Comparison of ENCODE assay signal across 14 cellular contexts in genomic region chr9:92290785-92291429, GRCh38. TPM values are rescaled to one million over a fixed set of nuclear protein-coding genes. Genes with fewer than 3 reads are reported as not detected.
DNase-seq lines count a peak whose midpoint lies in the region; ATAC-seq and TF ChIP-seq lines count a peak whose summit lies in the region.
"Had no signal": no experiment of that assay in that cellular context is flagged by ENCODE, and none has a peak within 500 bp of the region (broad histone marks: within the 10 kb centered on the region; RNA-seq: fewer than 3 reads in every experiment).

No MANE protein-coding gene starts in this region.

- TF ChIP-seq POLR2A in lower leg skin (IDR thresholded peaks at IDR 0.05): no peak

- H3K27me3 ChIP-seq in Karpas-422 (ENCODE audit: low read length) (no peaks in the 10 kb centered on the region), adipocyte (replicated peaks; ENCODE audit: control insufficient read depth, insufficient read depth, low read length) (no peaks in the 10 kb centered on the region)

- peaks cover 48% of the 10 kb centered on the region for H3K36me3 ChIP-seq in Karpas-422 (ENCODE audit: insufficient read depth, low read length)
- H3K36me3 ChIP-seq in adipocyte (ENCODE audit: control insufficient read depth, insufficient read depth, low read length, severe bottlenecking): peaks cover 40% of the 10 kb centered on the region

- no peaks in the 10 kb centered on the region for H3K27me3 Mint-ChIP-seq in T-helper 1 cell treated with Interleukin-12 subunit alpha and Interleukin-12 subunit beta and Interleukin-4 antibody, amounts not matched to agents 30 μg/mL and 1 μg/mL, for 36 hours (ENCODE audit: low read depth)
- no peaks in the 10 kb centered on the region for H3K27me3 Mint-ChIP-seq in nephron progenitor cell (ENCODE audit: low read depth, poor library complexity)
- H3K27me3 Mint-ChIP-seq: dendritic cell treated with granulocyte-macrophage colony-stimulating factor and Interleukin-4, amounts not matched to agents 40 ng/mL and 50 ng/mL, for 4 days had no signal

- no peak for DNase-seq in T-helper 1 cell
- no peak for DNase-seq in Karpas-422
- DNase-seq in adipocyte (ENCODE audit: low read depth): no peak
- no peak for DNase-seq in nephron progenitor cell
- no peak for DNase-seq in lower leg skin (ENCODE audit: low spot score in 2 of 2)
- no peak for DNase-seq in head of caudate nucleus
- DNase-seq: 8988T; activated effector memory CD4-positive, alpha-beta T cell treated with anti-CD3 and anti-CD28 coated beads, Interleukin-2, amount 50 U/mL, for 16 hours; foreskin melanocyte; left colon had no signal

- intact Hi-C loops in lower leg skin (cut with DNase I; ENCODE audit: low total_unique reads) (no loop called here), head of caudate nucleus (cut with DNase I) (no loop called here)

- 0 out of 2 replicates have a peak overlapping the region, but pooled peaks have one; percentile 2 for H3K27ac ChIP-seq in Karpas-422 (ENCODE audit: low read length)

- peak overlapping the region; percentile 44 for H3K27ac Mint-ChIP-seq in T-helper 1 cell treated with Interleukin-12 subunit alpha and Interleukin-12 subunit beta and Interleukin-4 antibody, amounts not matched to agents 30 μg/mL and 1 μg/mL, for 36 hours
- peak overlapping the region; percentile 53 for H3K27ac Mint-ChIP-seq in nephron progenitor cell
- H3K27ac Mint-ChIP-seq: dendritic cell treated with granulocyte-macrophage colony-stimulating factor and Interleukin-4, amounts not matched to agents 40 ng/mL and 50 ng/mL, for 4 days had no signal

- 71 to 88% methylated on average over 1 of the region's 1 CpG for WGBS in lower leg skin, 2 donors

- H3K4me1 Mint-ChIP-seq in T-helper 1 cell treated with Interleukin-12 subunit alpha and Interleukin-12 subunit beta and Interleukin-4 antibody, amounts not matched to agents 30 μg/mL and 1 μg/mL, for 36 hours (ENCODE audit: low read depth): peaks cover 46% of the 10 kb centered on the region
- peaks cover 48% of the 10 kb centered on the region for H3K4me1 Mint-ChIP-seq in nephron progenitor cell

- peaks cover 11% of the 10 kb centered on the region for H4K20me1 ChIP-seq in Karpas-422 (ENCODE audit: insufficient read depth, low read depth, low read length)

- peaks cover 31% of the 10 kb centered on the region for H3K36me3 Mint-ChIP-seq in T-helper 1 cell treated with Interleukin-12 subunit alpha and Interleukin-12 subunit beta and Interleukin-4 antibody, amounts not matched to agents 30 μg/mL and 1 μg/mL, for 36 hours (ENCODE audit: low read depth)
- peaks cover 51% of the 10 kb centered on the region for H3K36me3 Mint-ChIP-seq in nephron progenitor cell (ENCODE audit: low read depth)

- peak overlapping the region; percentile 91 for H3K4me2 ChIP-seq in Karpas-422 (ENCODE audit: low read depth, low read length, poor library complexity, severe bottlenecking)

- H3K9me3 Mint-ChIP-seq in T-helper 1 cell treated with Interleukin-12 subunit alpha and Interleukin-12 subunit beta and Interleukin-4 antibody, amounts not matched to agents 30 μg/mL and 1 μg/mL, for 36 hours: no peaks in the 10 kb centered on the region
- H3K9me3 Mint-ChIP-seq in nephron progenitor cell: peaks cover 11% of the 10 kb centered on the region
- H3K9me3 Mint-ChIP-seq: dendritic cell treated with granulocyte-macrophage colony-stimulating factor and Interleukin-4, amounts not matched to agents 40 ng/mL and 50 ng/mL, for 4 days had no signal

- H3K4me1 ChIP-seq in Karpas-422 (ENCODE audit: low read length) (peaks cover 46% of the 10 kb centered on the region), adipocyte (ENCODE audit: control insufficient read depth, insufficient read depth, low read length) (peaks cover 39% of the 10 kb centered on the region)

- no peak overlapping the region for H3K4me3 ChIP-seq in Karpas-422 (ENCODE audit: low read length)
- H3K4me3 ChIP-seq in adipocyte (ENCODE audit: low read length): peak overlapping the region; percentile 98
- no peak overlapping the region for H3K4me3 ChIP-seq in lower leg skin (ENCODE audit: low read depth, poor library complexity, severe bottlenecking)

- no peak for TF ChIP-seq CTCF in nephron progenitor cell (IDR thresholded peaks at IDR 0.05)
- no peak for TF ChIP-seq CTCF in lower leg skin (IDR thresholded peaks at IDR 0.05)

- H3K9me3 ChIP-seq in Karpas-422 (ENCODE audit: low read length) (no peaks in the 10 kb centered on the region), adipocyte (ENCODE audit: control insufficient read depth, low read length) (no peaks in the 10 kb centered on the region)

- no peak overlapping the region for H2AFZ ChIP-seq in Karpas-422 (ENCODE audit: low read length)

- no peaks in the 10 kb centered on the region for H3K9me2 ChIP-seq in Karpas-422 (replicated peaks; ENCODE audit: insufficient read depth, low read length)

- H3K4me3 Mint-ChIP-seq in T-helper 1 cell treated with Interleukin-12 subunit alpha and Interleukin-12 subunit beta and Interleukin-4 antibody, amounts not matched to agents 30 μg/mL and 1 μg/mL, for 36 hours: peak overlapping the region; percentile 57
- H3K4me3 Mint-ChIP-seq in nephron progenitor cell: peak overlapping the region; percentile 71
- H3K4me3 Mint-ChIP-seq: dendritic cell treated with granulocyte-macrophage colony-stimulating factor and Interleukin-4, amounts not matched to agents 40 ng/mL and 50 ng/mL, for 4 days had no signal

- no peak for ATAC-seq in HG03095 (IDR thresholded peaks at IDR 0.05; ENCODE audit: unreplicated experiment)
- ATAC-seq: left colon, Panc1 had no signal

- H3K9ac ChIP-seq in Karpas-422 (ENCODE audit: low read length) (no peak overlapping the region), adipocyte (ENCODE audit: low read length) (no peak overlapping the region)

- peaks cover 86% of the 10 kb centered on the region for H3K79me2 ChIP-seq in Karpas-422 (ENCODE audit: low read length)

RNA-seq across cellular contexts. Expression of gene IARS1, which starts 2.6 kb away (rescaled TPM):
- 247 and 401 TPM in 2 replicates for total RNA-seq in Karpas-422 (2014; rRNA removed; shearing (Covaris generic); ENCODE audit: low replicate concordance)
- total RNA-seq in lower leg skin: 10 to 100 TPM; 39.3 to 54.9 (median 46.7) TPM

RNA-seq across cellular contexts. Expression of gene NOL8, which starts 34.2 kb away (rescaled TPM):
- total RNA-seq in Karpas-422 (2014; rRNA removed; shearing (Covaris generic); ENCODE audit: low replicate concordance): 47.2 and 53.4 TPM in 2 replicates
- total RNA-seq in lower leg skin: 10 to 100 TPM; 20.4 to 40.8 (median 21.9) TPM

RNA-seq across cellular contexts. Expression of gene CENPP, which starts 34.8 kb away (rescaled TPM):
- total RNA-seq in Karpas-422 (2014; rRNA removed; shearing (Covaris generic); ENCODE audit: low replicate concordance): 11.0 and 12.6 TPM in 2 replicates
- 10 to 100 TPM in 2 of 4 donors, 1 to 10 TPM in 2; 7.8 to 28.8 (median 12.2) TPM for total RNA-seq in lower leg skin
